ENCODE assay signal across 3 cellular contexts in the genomic region with DNA sequence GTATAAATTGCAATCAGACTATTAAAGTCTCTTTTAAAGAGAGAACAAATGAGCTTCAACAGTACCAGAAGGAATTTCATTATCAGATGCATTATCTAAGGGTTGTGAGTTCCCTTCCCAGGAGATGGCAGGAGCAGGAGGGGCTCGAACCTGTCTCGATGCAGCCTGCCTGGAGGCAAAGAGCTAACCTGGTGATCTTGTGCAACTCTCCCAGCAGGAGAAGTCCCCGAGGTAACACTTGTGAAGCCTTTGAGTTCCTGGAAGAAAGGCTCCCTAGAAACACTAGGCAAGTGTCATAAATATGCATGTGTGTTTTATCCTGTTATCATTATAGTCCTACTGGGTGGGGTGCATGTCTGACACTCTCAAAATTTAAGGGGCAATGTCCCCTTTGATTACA.
"Had no signal": no experiment of that assay in that cellular context is flagged by ENCODE, and none has a peak within 500 bp of the region (broad histone marks: within the 10 kb centered on the region; RNA-seq: fewer than 3 reads in every experiment).

No MANE protein-coding gene starts in this region.

- ATAC-seq: GM12878 had no signal

- DNase-seq: GDM1, GF-D8 had no signal

- H3K4me3 ChIP-seq: GM12878 had no signal
